ENCODE assay signal across 2 cellular contexts in the genomic region with DNA sequence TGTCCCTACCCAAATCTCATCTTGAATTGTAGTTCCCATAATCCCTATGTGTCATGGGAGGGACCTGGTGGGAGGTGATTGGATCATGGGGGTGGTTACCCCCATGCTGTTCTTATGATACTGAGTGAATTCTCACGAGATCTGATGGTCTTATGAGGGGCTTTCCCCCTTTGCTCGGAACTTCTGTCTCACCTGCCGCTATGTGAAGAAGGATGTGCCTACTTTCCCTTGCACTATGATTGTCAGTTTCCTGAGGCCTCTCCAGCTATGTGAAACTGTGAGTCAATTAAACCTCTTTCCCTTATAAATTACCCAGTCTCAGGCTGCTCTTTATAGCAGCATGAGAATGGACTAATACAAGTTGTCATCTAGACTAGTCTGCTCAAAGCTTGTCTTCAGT.
TF ChIP-seq lines count a peak whose summit lies in the region.

No MANE protein-coding gene starts in this region.

TF ChIP-seq in HEK293, 187 proteins besides CTCF, POLR2A, EP300 and RAD21:
- TF ChIP-seq SETDB1 (IDR thresholded peaks at IDR 0.05; ENCODE audit: insufficient read length, low read length) (peak; percentile 39), ZNF610 (tag by site-specific recombination; IDR thresholded peaks at IDR 0.05; ENCODE audit: borderline replicate concordance) (0 out of 2 replicates have a peak, but pooled peaks have one; percentile 46), ZSCAN5A (tag by site-specific recombination; IDR thresholded peaks at IDR 0.05) (peak; percentile 90)

TF ChIP-seq in GM12878, 131 proteins besides CTCF, POLR2A, EP300 and RAD21:
- peak; percentile 50; the same call in 1 of the 2 replicates for TF ChIP-seq CBX5 (IDR thresholded peaks at IDR 0.05; ENCODE audit: low read depth)
